In the genomic region with DNA sequence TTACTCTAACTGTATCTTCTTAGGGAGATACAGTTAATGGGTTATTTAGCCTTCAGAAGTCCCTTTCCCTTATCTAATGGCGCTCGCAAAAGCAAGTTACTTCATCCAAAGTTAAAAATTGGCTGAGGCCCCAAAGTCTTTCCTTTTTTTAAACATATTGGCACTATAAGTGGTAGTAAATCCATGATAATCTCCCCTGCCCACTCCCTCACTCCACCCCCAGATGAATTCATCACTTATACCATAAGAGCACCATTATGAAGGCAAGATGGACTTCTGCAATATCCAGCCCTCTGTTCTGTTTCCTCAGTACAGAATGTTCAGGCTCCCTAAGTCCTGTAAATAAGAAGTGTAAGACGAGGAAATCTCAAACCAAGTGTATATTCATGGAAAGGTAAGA, we compare ENCODE assay signal across 18 cellular contexts. TPM values are rescaled to one million over a fixed set of nuclear protein-coding genes. Genes with fewer than 3 reads are reported as not detected.
DNase-seq lines count a peak whose midpoint lies in the region; ATAC-seq and TF ChIP-seq lines count a peak whose summit lies in the region.
"Had no signal": no experiment of that assay in that cellular context is flagged by ENCODE, and none has a peak within 500 bp of the region (broad histone marks: within the 10 kb centered on the region; RNA-seq: fewer than 3 reads in every experiment).

No MANE protein-coding gene starts in this region.

- ATAC-seq in WTC11: no peak
- no peak for ATAC-seq in Right ventricle myocardium superior (ENCODE audit: poor library complexity)
- ATAC-seq: A549 had no signal

- peak overlapping the region; percentile 46; the same call in 1 of the 2 replicates for H3K27ac Mint-ChIP-seq in WTC11
- H3K27ac Mint-ChIP-seq: CD4-positive, alpha-beta memory T cell had no signal

- H3K4me3 ChIP-seq in HEK293 (ENCODE audit: low read depth, low read length) (no peak overlapping the region), fibroblast of villous mesenchyme (ENCODE audit: low read depth, low read length) (no peak overlapping the region)
- H3K4me3 ChIP-seq: A549 had no signal

- H3K4me1 Mint-ChIP-seq in WTC11: no peaks in the 10 kb centered on the region
- H3K4me1 Mint-ChIP-seq: CD4-positive, alpha-beta memory T cell had no signal

- no peaks in the 10 kb centered on the region for H3K9me3 ChIP-seq in HEK293 (ENCODE audit: control insufficient read depth, insufficient read depth, low read depth, low read length)
- H3K9me3 ChIP-seq: A549 had no signal

- peaks cover 0 to 21% of the 10 kb centered on the region in 2 experiments; a peak in 1 of 3 replicates for H3K36me3 ChIP-seq in HEK293 (ENCODE audit: control insufficient read depth in 2 of 2, insufficient read depth in 1 of 2, low read length in 2 of 2)

- peak overlapping the region; percentile 56 for H3K27ac ChIP-seq in 22Rv1
- H3K27ac ChIP-seq in HEK293 (ENCODE audit: extremely low read depth, low read depth, low read length): no peak overlapping the region

- TF ChIP-seq CTCF in 22Rv1 (IDR thresholded peaks at IDR 0.05) (no peak), HEK293 (tag by site-specific recombination; IDR thresholded peaks at IDR 0.05) (no peak), WTC11 (IDR thresholded peaks at IDR 0.05) (no peak), fibroblast of villous mesenchyme (IDR thresholded peaks at IDR 0.05; ENCODE audit: insufficient read depth, low read depth, low read length) (no peak)

- no peaks in the 10 kb centered on the region for H3K27me3 Mint-ChIP-seq in WTC11 (ENCODE audit: low read depth)
- H3K27me3 Mint-ChIP-seq: CD4-positive, alpha-beta memory T cell had no signal

- H3K9me3 Mint-ChIP-seq in WTC11: no peaks in the 10 kb centered on the region
- H3K9me3 Mint-ChIP-seq: CD4-positive, alpha-beta memory T cell had no signal

- DNase-seq in WTC11 (ENCODE audit: low spot score): no peak
- DNase-seq in fibroblast of villous mesenchyme (ENCODE audit: low read depth): peak; percentile 31
- DNase-seq in Right ventricle myocardium superior: no peak
- DNase-seq in MV-4-11 (lab: John Stamatoyannopoulos, UW): no peak
- DNase-seq in amygdala (lab: John Stamatoyannopoulos, UW): no peak
- no peak for DNase-seq in T-helper 1 cell
- DNase-seq: 8988T; C1 segment of cervical spinal cord; Calu3; CD4-positive, alpha-beta memory T cell; COR-L47; DMS153; DND-41; H7; HCEC 1CT had no signal

- POLR2A ChIA-PET in HEK293 (lab: Yijun Ruan, JAX): no interaction called here
- POLR2A ChIA-PET in WTC11 (lab: Charles Lee): no interaction called here

- H3K4me1 ChIP-seq in HEK293 (ENCODE audit: control insufficient read depth, insufficient read depth, low read length): peaks cover 8% of the 10 kb centered on the region; the same call in 1 of the 2 replicates
- H3K4me1 ChIP-seq: A549 had no signal

- CTCF ChIA-PET in HEK293 (lab: Yijun Ruan, JAX) (no interaction called here), WTC11 (lab: Charles Lee) (no interaction called here)

- intact Hi-C loops in Right ventricle myocardium superior (cut with DNase I): no loop called here

- H3K36me3 Mint-ChIP-seq in WTC11: peaks cover 26% of the 10 kb centered on the region

- no peak overlapping the region for H3K4me3 Mint-ChIP-seq in WTC11
- H3K4me3 Mint-ChIP-seq: CD4-positive, alpha-beta memory T cell had no signal

TF ChIP-seq in HEK293, 187 proteins besides CTCF, POLR2A, EP300 and RAD21 (continues in another document):
- no peak for TF ChIP-seq ZNF473 (tag by site-specific recombination; IDR thresholded peaks at IDR 0.05)
- peak; percentile 58; the same call in 1 of the 2 replicates for TF ChIP-seq EGR2 (tag by site-specific recombination; IDR thresholded peaks at IDR 0.05; ENCODE audit: low read depth)
- TF ChIP-seq, protein P1, sequence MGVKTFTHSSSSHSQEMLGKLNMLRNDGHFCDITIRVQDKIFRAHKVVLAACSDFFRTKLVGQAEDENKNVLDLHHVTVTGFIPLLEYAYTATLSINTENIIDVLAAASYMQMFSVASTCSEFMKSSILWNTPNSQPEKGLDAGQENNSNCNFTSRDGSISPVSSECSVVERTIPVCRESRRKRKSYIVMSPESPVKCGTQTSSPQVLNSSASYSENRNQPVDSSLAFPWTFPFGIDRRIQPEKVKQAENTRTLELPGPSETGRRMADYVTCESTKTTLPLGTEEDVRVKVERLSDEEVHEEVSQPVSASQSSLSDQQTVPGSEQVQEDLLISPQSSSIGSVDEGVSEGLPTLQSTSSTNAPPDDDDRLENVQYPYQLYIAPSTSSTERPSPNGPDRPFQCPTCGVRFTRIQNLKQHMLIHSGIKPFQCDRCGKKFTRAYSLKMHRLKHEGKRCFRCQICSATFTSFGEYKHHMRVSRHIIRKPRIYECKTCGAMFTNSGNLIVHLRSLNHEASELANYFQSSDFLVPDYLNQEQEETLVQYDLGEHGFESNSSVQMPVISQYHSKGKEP (tag by site-specific recombination; IDR thresholded peaks at IDR 0.05): no peak
- TF ChIP-seq ZNF133 (tag by site-specific recombination; IDR thresholded peaks at IDR 0.05): no peak
- TF ChIP-seq ZBTB8A (tag by site-specific recombination; IDR thresholded peaks at IDR 0.05): no peak
- TF ChIP-seq ZSCAN16 (tag by site-specific recombination; IDR thresholded peaks at IDR 0.05): no peak
- TF ChIP-seq ZFHX2 (tag by site-specific recombination; conservative IDR thresholded peaks at IDR 0.05): peak; percentile 71

TF ChIP-seq in WTC11, 78 proteins besides CTCF, POLR2A, EP300 and RAD21 (continues in another document):
- TF ChIP-seq SP1 (CRISPR knock-in tag; conservative IDR thresholded peaks at IDR 0.05) (no peak), TP53 (CRISPR knock-in tag; IDR thresholded peaks at IDR 0.05) (no peak), IRF2 (CRISPR knock-in tag; IDR thresholded peaks at IDR 0.05; ENCODE audit: borderline replicate concordance, low read depth) (no peak), TEAD1 (CRISPR knock-in tag; IDR thresholded peaks at IDR 0.05) (no peak), SOX15 (CRISPR knock-in tag; IDR thresholded peaks at IDR 0.05) (no peak), NR2C2 (CRISPR knock-in tag; IDR thresholded peaks at IDR 0.05) (no peak), FOXK1 (CRISPR knock-in tag; IDR thresholded peaks at IDR 0.05) (no peak)
- TF ChIP-seq, protein P2, sequence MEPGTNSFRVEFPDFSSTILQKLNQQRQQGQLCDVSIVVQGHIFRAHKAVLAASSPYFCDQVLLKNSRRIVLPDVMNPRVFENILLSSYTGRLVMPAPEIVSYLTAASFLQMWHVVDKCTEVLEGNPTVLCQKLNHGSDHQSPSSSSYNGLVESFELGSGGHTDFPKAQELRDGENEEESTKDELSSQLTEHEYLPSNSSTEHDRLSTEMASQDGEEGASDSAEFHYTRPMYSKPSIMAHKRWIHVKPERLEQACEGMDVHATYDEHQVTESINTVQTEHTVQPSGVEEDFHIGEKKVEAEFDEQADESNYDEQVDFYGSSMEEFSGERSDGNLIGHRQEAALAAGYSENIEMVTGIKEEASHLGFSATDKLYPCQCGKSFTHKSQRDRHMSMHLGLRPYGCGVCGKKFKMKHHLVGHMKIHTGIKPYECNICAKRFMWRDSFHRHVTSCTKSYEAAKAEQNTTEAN (CRISPR knock-in tag; IDR thresholded peaks at IDR 0.05): no peak
- TF ChIP-seq, protein P3, sequence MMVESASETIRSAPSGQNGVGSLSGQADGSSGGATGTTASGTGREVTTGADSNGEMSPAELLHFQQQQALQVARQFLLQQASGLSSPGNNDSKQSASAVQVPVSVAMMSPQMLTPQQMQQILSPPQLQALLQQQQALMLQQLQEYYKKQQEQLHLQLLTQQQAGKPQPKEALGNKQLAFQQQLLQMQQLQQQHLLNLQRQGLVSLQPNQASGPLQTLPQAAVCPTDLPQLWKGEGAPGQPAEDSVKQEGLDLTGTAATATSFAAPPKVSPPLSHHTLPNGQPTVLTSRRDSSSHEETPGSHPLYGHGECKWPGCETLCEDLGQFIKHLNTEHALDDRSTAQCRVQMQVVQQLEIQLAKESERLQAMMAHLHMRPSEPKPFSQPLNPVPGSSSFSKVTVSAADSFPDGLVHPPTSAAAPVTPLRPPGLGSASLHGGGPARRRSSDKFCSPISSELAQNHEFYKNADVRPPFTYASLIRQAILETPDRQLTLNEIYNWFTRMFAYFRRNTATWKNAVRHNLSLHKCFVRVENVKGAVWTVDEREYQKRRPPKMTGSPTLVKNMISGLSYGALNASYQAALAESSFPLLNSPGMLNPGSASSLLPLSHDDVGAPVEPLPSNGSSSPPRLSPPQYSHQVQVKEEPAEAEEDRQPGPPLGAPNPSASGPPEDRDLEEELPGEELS (CRISPR knock-in tag; IDR thresholded peaks at IDR 0.05): no peak
- TF ChIP-seq, protein P4, sequence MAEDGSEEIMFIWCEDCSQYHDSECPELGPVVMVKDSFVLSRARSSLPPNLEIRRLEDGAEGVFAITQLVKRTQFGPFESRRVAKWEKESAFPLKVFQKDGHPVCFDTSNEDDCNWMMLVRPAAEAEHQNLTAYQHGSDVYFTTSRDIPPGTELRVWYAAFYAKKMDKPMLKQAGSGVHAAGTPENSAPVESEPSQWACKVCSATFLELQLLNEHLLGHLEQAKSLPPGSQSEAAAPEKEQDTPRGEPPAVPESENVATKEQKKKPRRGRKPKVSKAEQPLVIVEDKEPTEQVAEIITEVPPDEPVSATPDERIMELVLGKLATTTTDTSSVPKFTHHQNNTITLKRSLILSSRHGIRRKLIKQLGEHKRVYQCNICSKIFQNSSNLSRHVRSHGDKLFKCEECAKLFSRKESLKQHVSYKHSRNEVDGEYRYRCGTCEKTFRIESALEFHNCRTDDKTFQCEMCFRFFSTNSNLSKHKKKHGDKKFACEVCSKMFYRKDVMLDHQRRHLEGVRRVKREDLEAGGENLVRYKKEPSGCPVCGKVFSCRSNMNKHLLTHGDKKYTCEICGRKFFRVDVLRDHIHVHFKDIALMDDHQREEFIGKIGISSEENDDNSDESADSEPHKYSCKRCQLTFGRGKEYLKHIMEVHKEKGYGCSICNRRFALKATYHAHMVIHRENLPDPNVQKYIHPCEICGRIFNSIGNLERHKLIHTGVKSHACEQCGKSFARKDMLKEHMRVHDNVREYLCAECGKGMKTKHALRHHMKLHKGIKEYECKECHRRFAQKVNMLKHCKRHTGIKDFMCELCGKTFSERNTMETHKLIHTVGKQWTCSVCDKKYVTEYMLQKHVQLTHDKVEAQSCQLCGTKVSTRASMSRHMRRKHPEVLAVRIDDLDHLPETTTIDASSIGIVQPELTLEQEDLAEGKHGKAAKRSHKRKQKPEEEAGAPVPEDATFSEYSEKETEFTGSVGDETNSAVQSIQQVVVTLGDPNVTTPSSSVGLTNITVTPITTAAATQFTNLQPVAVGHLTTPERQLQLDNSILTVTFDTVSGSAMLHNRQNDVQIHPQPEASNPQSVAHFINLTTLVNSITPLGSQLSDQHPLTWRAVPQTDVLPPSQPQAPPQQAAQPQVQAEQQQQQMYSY (CRISPR knock-in tag; IDR thresholded peaks at IDR 0.05): no peak

RNA-seq across cellular contexts. Expression of a gene that starts 37.7 kb away (rescaled TPM):
- total RNA-seq in WTC11 (2021) (62.6 to 76.1 TPM (median 64.0 TPM) in 3 replicates), fibroblast of villous mesenchyme (10.8 and 11.9 TPM in 2 replicates), Right ventricle myocardium superior (8.4 TPM)

RNA-seq across cellular contexts. Expression of a gene that starts 44.7 kb away (rescaled TPM):
- total RNA-seq in WTC11 (2021) (50.7 to 51.7 TPM (median 51.1 TPM) in 3 replicates), fibroblast of villous mesenchyme (134 and 152 TPM in 2 replicates), Right ventricle myocardium superior (22.3 TPM)

RNA-seq across cellular contexts. Expression of a gene that starts 53.0 kb away (rescaled TPM):
- 221 to 247 TPM (median 240 TPM) in 3 replicates for total RNA-seq in WTC11 (2021)
- 85.9 and 128 TPM in 2 replicates for total RNA-seq in fibroblast of villous mesenchyme
- 474 TPM for total RNA-seq in Right ventricle myocardium superior
